In genomic region chr3:101561630-101562328, GRCh38 we compare ENCODE assay signal across 8 cellular contexts. TPM values are rescaled to one million over a fixed set of nuclear protein-coding genes. Genes with fewer than 3 reads are reported as not detected.
DNase-seq lines count a peak whose midpoint lies in the region; ATAC-seq and TF ChIP-seq lines count a peak whose summit lies in the region.

TRMT10C (plus strand) TSS chr3:101561868; CDS start chr3:101564782, 2,914 bp downstream.

- intact Hi-C loops in IMR-90 (cut with micrococcal nuclease) = loop anchor here (10.0 kb wide), 1 partner anchor 667 kb away; no protein-coding TSS in a partner anchor
- intact Hi-C loops in PC-3 (cut with micrococcal nuclease) = loop anchor here (2.0 kb wide), 1 partner anchor 49 kb away; the partner anchor contains the start of gene SENP7

- TF ChIP-seq CTCF in IMR-90 (conservative IDR thresholded peaks at IDR 0.05; ENCODE audit: low read depth, low read length) = no peak
- TF ChIP-seq CTCF in PC-3 (conservative IDR thresholded peaks at IDR 0.05; ENCODE audit: low read depth, low read length) = no peak
- no peak for TF ChIP-seq CTCF in epithelial cell of proximal tubule (conservative IDR thresholded peaks at IDR 0.05; ENCODE audit: low read depth, low read length)

- peak within 1 kb of the TSS; percentile 82 for H3K4me2 ChIP-seq in IMR-90 (ENCODE audit: low read depth, low read length)
- H3K4me2 ChIP-seq in PC-3 (ENCODE audit: low read length) = peak within 1 kb of the TSS; percentile 98

- no peaks in the 10 kb centered on the region for H3K9me3 ChIP-seq in IMR-90 (ENCODE audit: control insufficient read depth, insufficient read depth, low read length)
- H3K9me3 ChIP-seq in PC-3 (ENCODE audit: low read length) = no peaks in the 10 kb centered on the region

- H3K23ac ChIP-seq in IMR-90 (ENCODE audit: low read depth, low read length) = peak within 1 kb of the TSS; percentile 94

- H3K4me1 ChIP-seq in IMR-90 (ENCODE audit: control insufficient read depth, insufficient read depth, low read length) = peaks cover 5% of the 10 kb centered on the region
- peaks cover 15% of the 10 kb centered on the region for H3K4me1 ChIP-seq in PC-3 (ENCODE audit: insufficient read depth, low read length)

- peak within 1 kb of the TSS; percentile 97 for H4K5ac ChIP-seq in IMR-90 (ENCODE audit: low read depth, low read length)

- dilution Hi-C loops in IMR-90 (cut with HindIII; ENCODE audit: low sequenced_read_pairs, unreplicated experiment) = no loop called here

- peak within 1 kb of the TSS; percentile 78 for H4K91ac ChIP-seq in IMR-90 (ENCODE audit: insufficient read depth, low read depth, low read length)

- POLR2A ChIA-PET in IMR-90 (lab: Charles Lee; ENCODE audit: unreplicated experiment) = no interaction called here
- POLR2A ChIA-PET in PC-3 (lab: Charles Lee; ENCODE audit: unreplicated experiment) = interaction anchor here (0.5 to 1.2 kb wide), 3 partner anchors 12 to 1265 kb away, joined by 3 to 7 read pairs (median 3); no protein-coding TSS in a partner anchor

- in situ Hi-C loops in IMR-90 (cut with MboI; ENCODE audit: low sequenced_read_pairs) = no loop called here

- no peak within 1 kb of the TSS for H2BK20ac ChIP-seq in IMR-90 (ENCODE audit: low read depth, low read length)

- H3K4me3 ChIP-seq in IMR-90 (ENCODE audit: insufficient read depth, low read depth, low read length) (peak within 1 kb of the TSS; percentile 98), PC-3 (ENCODE audit: low read length) (peak within 1 kb of the TSS; percentile 96), epithelial cell of proximal tubule (ENCODE audit: low read depth, low read length) (peak within 1 kb of the TSS; percentile 82)

- H3K56ac ChIP-seq in IMR-90 (ENCODE audit: extremely low read depth, insufficient read depth, low read length) = peak within 1 kb of the TSS; percentile 88; the same call in 1 of the 2 replicates

- TF ChIP-seq POLR2A in IMR-90 (IDR thresholded peaks at IDR 0.05; ENCODE audit: low read depth, low read length) = peak; percentile 92

- BruUV-seq in IMR-90 (replicated peaks; lab: Mats Ljungman, UMichigan) (TSS peak; percentile 61), PC-3 (replicated peaks; lab: Mats Ljungman, UMichigan) (TSS peak; percentile 74)

- H2AK9ac ChIP-seq in IMR-90 (replicated peaks; ENCODE audit: low read depth, low read length, poor library complexity) = peak within 1 kb of the TSS; percentile 89

- peak within 1 kb of the TSS; percentile 63 to 99 for H4K8ac ChIP-seq in IMR-90 (ENCODE audit: low read depth in 2 of 2, low read length in 2 of 2)

- H2AFZ ChIP-seq in IMR-90 (replicated peaks; ENCODE audit: low read length, poor library complexity) (peak within 1 kb of the TSS; percentile 94), PC-3 (ENCODE audit: low read length) (peak within 1 kb of the TSS; percentile 89)

- ATAC-seq in GM21528 (IDR thresholded peaks at IDR 0.05; ENCODE audit: low FRiP score, unreplicated experiment) = peak; percentile 99
- peak; percentile 95 for ATAC-seq in IMR-90 (ENCODE audit: low read depth)
- peak; percentile 99 for ATAC-seq in PC-3

- H3K27ac ChIP-seq in IMR-90 (ENCODE audit: insufficient read depth, low read length) (peak within 1 kb of the TSS; percentile 77), PC-3 (ENCODE audit: low read length) (peak within 1 kb of the TSS; percentile 40)

- H3K4ac ChIP-seq in IMR-90 (ENCODE audit: low read depth, low read length) = peak within 1 kb of the TSS; percentile 93

- H2BK5ac ChIP-seq in IMR-90 (ENCODE audit: low read depth, low read length, poor library complexity, severe bottlenecking) = peak within 1 kb of the TSS; percentile 83

- no peak for TF ChIP-seq RAD21 in IMR-90 (IDR thresholded peaks at IDR 0.05; ENCODE audit: low read length)

- peaks cover 5 to 42% of the 10 kb centered on the region in 2 experiments; a peak in 3 of 4 replicates for H3K79me1 ChIP-seq in IMR-90 (ENCODE audit: low read depth in 1 of 2, low read length in 2 of 2)

- H3K36me3 ChIP-seq in IMR-90 (ENCODE audit: control insufficient read depth, insufficient read depth, low read length) (peaks cover 3% of the 10 kb centered on the region; the same call in 1 of the 2 replicates), PC-3 (ENCODE audit: low read depth, low read length) (peaks cover 23% of the 10 kb centered on the region)

- WGBS in IMR-90 (ENCODE audit: extremely low coverage in 2 of 2, insufficient read length in 1 of 2), 2 experiments = 0% methylated on average over 8 of the region's 35 CpGs; no CpG with 5 or more reads in 1 of the 2 experiments

- H2AK5ac ChIP-seq in IMR-90 (ENCODE audit: low read depth, low read length) = peak within 1 kb of the TSS; percentile 68

- H3K27me3 ChIP-seq in IMR-90 (ENCODE audit: control insufficient read depth, insufficient read depth, low read length) (peaks cover 1% of the 10 kb centered on the region), PC-3 (ENCODE audit: low read length) (no peaks in the 10 kb centered on the region)

- H2BK120ac ChIP-seq in IMR-90 (ENCODE audit: low read depth, low read length) = 0 out of 2 replicates have a peak within 1 kb of the TSS, but pooled peaks have one; percentile 43

- peak within 1 kb of the TSS; percentile 59 for H3K18ac ChIP-seq in IMR-90 (ENCODE audit: low read depth, low read length)

- H3K14ac ChIP-seq in IMR-90 (replicated peaks; ENCODE audit: low read depth, low read length) = peak within 1 kb of the TSS; percentile 97

- H2BK15ac ChIP-seq in IMR-90 (ENCODE audit: low read depth, low read length) = no peak within 1 kb of the TSS

- no peaks in the 10 kb centered on the region for H3K9me2 ChIP-seq in PC-3 (replicated peaks; ENCODE audit: low read length)

- no peaks in the 10 kb centered on the region for H3F3A ChIP-seq in PC-3 (ENCODE audit: low read length, unreplicated experiment)

- peak; percentile 88 for DNase-seq in DMS 273 treated with DMSO at 0.1 percent for 48 hours (lab: John Stamatoyannopoulos, UW)
- DNase-seq in IMR-90 = peak; percentile 93
- peak; percentile 97 for DNase-seq in PC-3
- DNase-seq in activated T-cell treated with anti-CD3 and anti-CD28 coated beads for 48 hours (ENCODE audit: low read depth) = peak; percentile 87
- DNase-seq in epithelial cell of proximal tubule (ENCODE audit: low read depth) = peak; percentile 69
- DNase-seq in mucosa of gallbladder (ENCODE audit: low spot score) = peak; percentile 94
- DNase-seq in stimulated activated CD8-positive, alpha-beta memory T cell treated with anti-CD3 and anti-CD28 coated beads, Interleukin-4, amount 100 ng/mL, for 4 hours (ENCODE audit: low read depth in 2 of 2, low spot score in 1 of 2) = peak; percentile 82 to 83

- peaks cover 10% of the 10 kb centered on the region for H4K20me1 ChIP-seq in IMR-90 (ENCODE audit: insufficient read depth, low read length)
- H4K20me1 ChIP-seq in PC-3 (ENCODE audit: low read length) = peaks cover 25% of the 10 kb centered on the region

- no peaks in the 10 kb centered on the region for H3K9me1 ChIP-seq in IMR-90 (ENCODE audit: insufficient read depth, low read length)

- peaks cover 50% of the 10 kb centered on the region for H3K79me2 ChIP-seq in PC-3 (ENCODE audit: low read length)

- CTCF ChIA-PET in IMR-90 (lab: Yijun Ruan, JAX) (interaction anchor here (0.6 kb wide), 1 partner anchor 186 kb away, joined by 4 read pairs; no protein-coding TSS in a partner anchor), PC-3 (lab: Charles Lee) (no interaction called here)

- H3K9ac ChIP-seq in IMR-90 (ENCODE audit: low read depth, low read length) = peak within 1 kb of the TSS; percentile 93
- peak within 1 kb of the TSS; percentile 96 for H3K9ac ChIP-seq in PC-3 (ENCODE audit: low read length)

TF ChIP-seq in IMR-90, 13 proteins besides CTCF, POLR2A, EP300 and RAD21:
- no peak for TF ChIP-seq RFX5 (IDR thresholded peaks at IDR 0.05; ENCODE audit: low read depth, low read length)
- TF ChIP-seq MXI1 (IDR thresholded peaks at IDR 0.05; ENCODE audit: borderline replicate concordance, low read depth, low read length) = peak; percentile 84
- peak; percentile 49; the same call in 1 of the 2 replicates for TF ChIP-seq MAZ (IDR thresholded peaks at IDR 0.05; ENCODE audit: borderline replicate concordance, low read depth, low read length)

RNA-seq across cellular contexts. Expression of gene TRMT10C, which starts in this region (rescaled TPM):
- total RNA-seq in IMR-90 (2012; rRNA removed) (17.0 and 27.2 TPM in 2 replicates), PC-3 (2014; rRNA removed) (31.7 and 35.2 TPM in 2 replicates), epithelial cell of proximal tubule (33.3 and 39.4 TPM in 2 replicates), mucosa of gallbladder (13.2 TPM)
- 11.6 and 13.6 TPM in 2 replicates for polyA plus RNA-seq in IMR-90 (2012; rRNA removed)
- polyA plus RNA-seq in IMR-90 (2012; cell fraction: cytosol; rRNA removed) = 2.5 and 2.8 TPM in 2 replicates
- polyA plus RNA-seq in IMR-90 (2012; cell fraction: nucleus; rRNA removed; ENCODE audit: low replicate concordance) = 1.2 and 4.6 TPM in 2 replicates

Comparison
In these comparisons a context has a peak if more than half of its experiments do, and no peak if none do; other contexts are left out.
1. Peak in every context shown above with its lines: DNase-seq, ATAC-seq, H3K4me3 ChIP-seq and H3K27ac ChIP-seq.